ENCODE assay signal across 1 cellular context in genomic region chr4:46975144-46975543, GRCh38.
TF ChIP-seq lines count a peak whose summit lies in the region.

No MANE protein-coding gene starts in this region.

TF ChIP-seq in GM23338, 12 proteins besides CTCF, POLR2A, EP300 and RAD21 (continued from another document):
- no peak for TF ChIP-seq ZNF462 (CRISPR knock-in tag; IDR thresholded peaks at IDR 0.05)
- TF ChIP-seq ZNF331 (CRISPR knock-in tag; IDR thresholded peaks at IDR 0.05; ENCODE audit: low read depth) = no peak
- no peak for TF ChIP-seq REST (IDR thresholded peaks at IDR 0.05; ENCODE audit: unreplicated experiment)
TF ChIP-seq in GM23338: peak in this region for 0.
